Comparison of ENCODE assay signal across 8 cellular contexts in genomic region chr9:38620483-38621433, GRCh38. TPM values are rescaled to one million over a fixed set of nuclear protein-coding genes. Genes with fewer than 3 reads are reported as not detected.
DNase-seq lines count a peak whose midpoint lies in the region; ATAC-seq and TF ChIP-seq lines count a peak whose summit lies in the region.

Gene ANKRD18A (minus strand): TSS chr9:38620596. CDS start chr9:38620285, 311 bp downstream.

- H3K36me3 ChIP-seq in Panc1 (ENCODE audit: control insufficient read depth, insufficient read depth, low read length) (no peaks in the 10 kb centered on the region), gastroesophageal sphincter (no peaks in the 10 kb centered on the region), suprapubic skin (no peaks in the 10 kb centered on the region)

- CTCF ChIA-PET in Panc1 (lab: Charles Lee): no interaction called here

- H3K4me3 Mint-ChIP-seq in neural crest cell: peak within 1 kb of the TSS; percentile 94

- peak; percentile 70 for ATAC-seq in GM19455 (IDR thresholded peaks at IDR 0.05; ENCODE audit: unreplicated experiment)
- ATAC-seq in Panc1: peak; percentile 90
- ATAC-seq in gastroesophageal sphincter: peak; percentile 85

- TF ChIP-seq CTCF in Panc1 (IDR thresholded peaks at IDR 0.05): peak; percentile 89
- peak; percentile 28 to 72 (median 53) for TF ChIP-seq CTCF in gastroesophageal sphincter (IDR thresholded peaks at IDR 0.05)
- TF ChIP-seq CTCF in neural crest cell (conservative IDR thresholded peaks at IDR 0.05): peak; percentile 86
- peak in 1 of 2 donors; percentile 56 for TF ChIP-seq CTCF in suprapubic skin (IDR thresholded peaks at IDR 0.05)

- H3K9me3 ChIP-seq in Panc1 (ENCODE audit: control insufficient read depth, insufficient read depth, low read depth, low read length) (peaks cover 7% of the 10 kb centered on the region; the same call in 1 of the 2 replicates), gastroesophageal sphincter (peaks cover 0 to 21% (median 0%) of the 10 kb centered on the region in 3 donors), suprapubic skin (no peaks in the 10 kb centered on the region)

- 5% methylated on average over 8 of the region's 76 CpGs; no CpG with 5 or more reads in 1 of the 2 donors for WGBS in gastroesophageal sphincter (ENCODE audit: low coverage in 1 of 2), 2 donors
- WGBS in suprapubic skin: 2% methylated on average over 23 of the region's 76 CpGs

- H3K27ac ChIP-seq in Panc1 (ENCODE audit: low read length) (peak within 1 kb of the TSS; percentile 75), gastroesophageal sphincter (peak within 1 kb of the TSS in 3 of 4 donors; percentile 24 to 59 (median 34)), suprapubic skin (no peak within 1 kb of the TSS)

- no TSS peak for BruUV-seq in Panc1 (replicated peaks; lab: Mats Ljungman, UMichigan)

- DNase-seq in CD1c-positive myeloid dendritic cell (ENCODE audit: extremely low spot score) (peak; percentile 74), HT-29 (ENCODE audit: low spot score) (peak; percentile 87), Panc1 (ENCODE audit: low read depth, low spot score) (peak; percentile 61), neural crest cell (ENCODE audit: low read depth, low spot score) (peak; percentile 85), suprapubic skin (ENCODE audit: low spot score in 2 of 2) (peak in 1 of 2 donors; percentile 69)
- DNase-seq in activated effector memory CD4-positive, alpha-beta T cell treated with anti-CD3 and anti-CD28 coated beads, Interleukin-2, amount 50 U/mL, for 16 hours: peak; percentile 89

- H3K27me3 Mint-ChIP-seq in neural crest cell (ENCODE audit: low read depth): peaks cover 82% of the 10 kb centered on the region

- POLR2A ChIA-PET in Panc1 (lab: Charles Lee): interaction anchor here (0.6 kb wide), 1 partner anchor 608 kb away, joined by 12 read pairs; no protein-coding TSS in a partner anchor

- peaks cover 6% of the 10 kb centered on the region for H3K36me3 Mint-ChIP-seq in neural crest cell (ENCODE audit: low read depth)

- H3K27ac Mint-ChIP-seq in neural crest cell (ENCODE audit: unreplicated experiment): peak within 1 kb of the TSS; percentile 86

- no peaks in the 10 kb centered on the region; the same call in 1 of the 2 replicates for H3K4me1 ChIP-seq in Panc1 (ENCODE audit: control insufficient read depth, insufficient read depth, low read length)
- H3K4me1 ChIP-seq in gastroesophageal sphincter: peaks cover 0 to 33% (median 21%) of the 10 kb centered on the region in 3 donors
- H3K4me1 ChIP-seq in suprapubic skin: peaks cover 31% of the 10 kb centered on the region

- H3K9me3 Mint-ChIP-seq in neural crest cell: no peaks in the 10 kb centered on the region

- TF ChIP-seq EP300 in gastroesophageal sphincter (IDR thresholded peaks at IDR 0.05) (no peak), suprapubic skin (IDR thresholded peaks at IDR 0.05) (no peak)

- peaks cover 13% of the 10 kb centered on the region for H3K4me1 Mint-ChIP-seq in neural crest cell

- intact Hi-C loops in Panc1 (cut with micrococcal nuclease; ENCODE audit: unreplicated experiment): loop anchor here (5.0 kb wide), 1 partner anchor 52 kb away; no protein-coding TSS in a partner anchor

- in situ Hi-C loops in Panc1 (cut with HindIII; ENCODE audit: low pct_unique_long_range_greater_than_20kb, low sequenced_read_pairs): no loop called here

- H3K27me3 ChIP-seq in Panc1 (ENCODE audit: control insufficient read depth, insufficient read depth, low read length) (no peaks in the 10 kb centered on the region), gastroesophageal sphincter (peaks cover 82% of the 10 kb centered on the region), suprapubic skin (peaks cover 59% of the 10 kb centered on the region)

- TF ChIP-seq POLR2A in gastroesophageal sphincter (IDR thresholded peaks at IDR 0.05): no peak
- no peak for TF ChIP-seq POLR2A in suprapubic skin (IDR thresholded peaks at IDR 0.05)

- H3K4me3 ChIP-seq in Panc1 (ENCODE audit: low read depth in 2 of 2, low read length in 2 of 2): peak within 1 kb of the TSS; percentile 56 to 77
- H3K4me3 ChIP-seq in gastroesophageal sphincter: peak within 1 kb of the TSS; percentile 24 to 55
- H3K4me3 ChIP-seq in suprapubic skin: peak within 1 kb of the TSS; percentile 51

RNA-seq across cellular contexts. Expression of gene ANKRD18A, which starts in this region (rescaled TPM):
- 1.3 and 1.9 TPM in 2 replicates for total RNA-seq in HT-29 (2014; rRNA removed; shearing (Covaris generic))
- total RNA-seq in Panc1 (2021; ENCODE audit: unreplicated experiment): 9.6 TPM
- polyA plus RNA-seq in Panc1 (2012; ENCODE audit: insufficient read length): 6.7 TPM
- total RNA-seq in gastroesophageal sphincter: under 1 TPM in 2 of 4 donors, not detected in 2; 0.16 to 0.19 TPM
- total RNA-seq in neural crest cell: 4.8 and 7.6 TPM in 2 replicates
- 10 to 100 TPM in 1 of 4 donors, 1 to 10 TPM in 3; 3.1 to 39.0 (median 3.9) TPM for total RNA-seq in suprapubic skin

Comparison
In these comparisons a context has a peak if more than half of its experiments do, and no peak if none do; other contexts are left out.
1. Peak in ATAC-seq, H3K4me3 ChIP-seq and H3K27ac ChIP-seq in gastroesophageal sphincter; RNA of the gene not detected or under 1 TPM.